8 cellular contexts compared by ENCODE assay signal in the genomic region with DNA sequence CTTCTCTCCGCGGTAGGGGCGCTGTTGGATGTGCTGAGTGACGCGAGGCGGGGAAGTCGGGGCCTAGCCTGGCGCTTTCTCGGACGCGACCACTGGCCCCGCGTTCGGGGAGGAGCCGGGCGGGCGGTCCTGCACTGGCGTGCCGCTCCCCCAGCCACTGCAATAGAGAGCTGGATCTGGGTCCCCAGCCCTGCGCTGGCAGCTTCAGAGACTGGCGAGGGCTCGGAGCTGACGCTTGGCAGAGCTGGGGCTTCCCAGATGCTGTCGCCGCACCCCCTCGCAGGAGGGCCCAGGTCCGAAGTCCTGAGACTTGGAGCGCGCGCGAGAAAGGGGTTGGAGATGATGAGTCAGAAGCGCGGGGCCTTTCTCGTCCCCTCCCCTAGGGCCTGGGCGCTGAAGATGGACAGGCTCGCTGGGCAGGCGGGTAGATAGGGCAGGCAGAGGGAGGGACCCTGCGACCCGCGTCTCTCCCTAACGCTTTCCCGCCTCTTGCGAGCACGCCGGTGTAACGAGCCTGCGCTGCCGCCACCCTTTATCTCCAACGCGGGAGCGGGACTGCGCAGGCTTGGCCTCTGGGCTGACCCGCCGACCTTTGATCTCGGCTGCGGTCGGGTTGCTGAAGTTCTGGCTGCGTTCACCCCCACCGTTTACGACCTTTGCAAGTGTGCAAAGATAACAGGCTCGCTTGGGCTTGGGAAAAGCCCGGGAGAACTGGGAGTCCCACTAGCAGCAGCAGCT. TPM values are rescaled to one million over a fixed set of nuclear protein-coding genes. Genes with fewer than 3 reads are reported as not detected.
DNase-seq lines count a peak whose midpoint lies in the region; ATAC-seq and TF ChIP-seq lines count a peak whose summit lies in the region.

No MANE protein-coding gene starts in this region.

- H3K9me3 Mint-ChIP-seq in endodermal cell, result no peaks in the 10 kb centered on the region

- H3K27ac ChIP-seq in endodermal cell (ENCODE audit: low read depth, low read length) (peak overlapping the region; percentile 100), mesodermal cell (ENCODE audit: low read depth, low read length, severe bottlenecking) (peak overlapping the region; percentile 100)

- peak overlapping the region; percentile 84 for H3K4me3 ChIP-seq in endodermal cell (ENCODE audit: low read length)
- H3K4me3 ChIP-seq in mesodermal cell (ENCODE audit: extremely low read depth, insufficient read depth, low read length, poor library complexity, severe bottlenecking), result peak overlapping the region; percentile 60

- peak; percentile 88 for ATAC-seq in GM21390 (IDR thresholded peaks at IDR 0.05; ENCODE audit: unreplicated experiment)

- H3K36me3 Mint-ChIP-seq in endodermal cell (ENCODE audit: low read depth), result no peaks in the 10 kb centered on the region

- WGBS in endodermal cell (ENCODE audit: insufficient coverage in 1 of 2, insufficient read length in 1 of 2), 2 experiments, result 0% methylated on average over 11 to 62 of the region's 62 CpGs
- WGBS in mesodermal cell (ENCODE audit: insufficient coverage in 2 of 2), 2 experiments, result 0 to 1% methylated on average over 51 to 56 of the region's 62 CpGs

- DNase-seq in D341Med (ENCODE audit: low spot score) (peak; percentile 92), HUDEP-2 (lab: John Stamatoyannopoulos, UW; ENCODE audit: unreplicated experiment in 76 of 76) (peak in 75 of 76 experiments; percentile 71 to 97 (median 91)), NOMO-1 treated with dmso at 0.1 percent for 144 hours (lab: John Stamatoyannopoulos, UW; ENCODE audit: unreplicated experiment) (peak; percentile 95), endodermal cell (peak; percentile 98)
- DNase-seq in activated CD8-positive, alpha-beta memory T cell treated with anti-CD3 and anti-CD28 coated beads, Interleukin-2, amount 50 U/mL, for 24 hours (ENCODE audit: extremely low read depth), result peak; percentile 86
- DNase-seq in stimulated activated CD8-positive, alpha-beta memory T cell treated with anti-CD3 and anti-CD28 coated beads, Interleukin-15, amount 100 ng/mL, for 24 hours (ENCODE audit: low read depth), result peak; percentile 73

- H3K9me3 ChIP-seq in endodermal cell (ENCODE audit: control insufficient read depth, low read length), result no peaks in the 10 kb centered on the region
- no peaks in the 10 kb centered on the region for H3K9me3 ChIP-seq in mesodermal cell (ENCODE audit: control insufficient read depth, low read length)

- no peaks in the 10 kb centered on the region for H3K36me3 ChIP-seq in endodermal cell (ENCODE audit: control insufficient read depth, insufficient read depth, low read length)
- no peaks in the 10 kb centered on the region for H3K36me3 ChIP-seq in mesodermal cell (ENCODE audit: control insufficient read depth, insufficient read depth, low read length)

- H3K9ac ChIP-seq in endodermal cell (ENCODE audit: extremely low read depth, low read length, poor library complexity, severe bottlenecking), result peak overlapping the region; percentile 96

- H3K27ac Mint-ChIP-seq in endodermal cell, result peak overlapping the region; percentile 97

- peak overlapping the region; percentile 82 for H3K4me3 Mint-ChIP-seq in endodermal cell

- peaks cover 30% of the 10 kb centered on the region for H3K27me3 Mint-ChIP-seq in endodermal cell (ENCODE audit: insufficient read depth)

- peak; percentile 81 for TF ChIP-seq CTCF in endodermal cell (conservative IDR thresholded peaks at IDR 0.05)

- H3K27me3 ChIP-seq in endodermal cell (ENCODE audit: control insufficient read depth, insufficient read depth, low read length, poor library complexity, severe bottlenecking), result peaks cover 10% of the 10 kb centered on the region

- H3K4me1 Mint-ChIP-seq in endodermal cell, result peaks cover 37% of the 10 kb centered on the region

- H3K4me1 ChIP-seq in endodermal cell (ENCODE audit: control insufficient read depth, insufficient read depth, low read length), result peaks cover 15% of the 10 kb centered on the region
- peaks cover 46% of the 10 kb centered on the region for H3K4me1 ChIP-seq in mesodermal cell (ENCODE audit: control insufficient read depth, insufficient read depth, low read length, poor library complexity, severe bottlenecking)

RNA-seq across cellular contexts. Expression of gene TMEM253, which starts 3.0 kb away (rescaled TPM):
- total RNA-seq in endodermal cell, result under 1 TPM; 0.40 to 0.49 TPM
- 2.1 TPM for polyA plus RNA-seq in endodermal cell (2013, experiment 1 of 2)
- 1.8 TPM for polyA plus RNA-seq in endodermal cell (2013, experiment 2 of 2)
- 0.81 TPM for polyA plus RNA-seq in mesodermal cell (2013, experiment 1 of 2)
- polyA plus RNA-seq in mesodermal cell (2013, experiment 2 of 2), result 0.61 TPM

RNA-seq across cellular contexts. Expression of gene ZNF219, which starts 5.4 kb away (rescaled TPM):
- 10 to 100 TPM; 43.4 to 59.6 TPM for total RNA-seq in endodermal cell
- polyA plus RNA-seq in endodermal cell (2013, experiment 1 of 2), result 123 TPM
- 104 TPM for polyA plus RNA-seq in endodermal cell (2013, experiment 2 of 2)
- polyA plus RNA-seq in mesodermal cell (2013, experiment 1 of 2), result 37.2 TPM
- polyA plus RNA-seq in mesodermal cell (2013, experiment 2 of 2), result 29.2 TPM

RNA-seq across cellular contexts. Expression of gene ARHGEF40, which starts 33.8 kb away (rescaled TPM):
- 10 to 100 TPM; 71.1 to 73.5 TPM for total RNA-seq in endodermal cell
- 65.4 TPM for polyA plus RNA-seq in endodermal cell (2013, experiment 1 of 2)
- 71.9 TPM for polyA plus RNA-seq in endodermal cell (2013, experiment 2 of 2)
- 60.7 TPM for polyA plus RNA-seq in mesodermal cell (2013, experiment 1 of 2)
- polyA plus RNA-seq in mesodermal cell (2013, experiment 2 of 2), result 49.3 TPM

RNA-seq across cellular contexts. Expression of gene RNASE8, which starts 46.3 kb away (rescaled TPM):
- total RNA-seq in endodermal cell, result not detected
- polyA plus RNA-seq in endodermal cell (2013, experiment 1 of 2), result not detected
- polyA plus RNA-seq in endodermal cell (2013, experiment 2 of 2), result not detected
- not detected for polyA plus RNA-seq in mesodermal cell (2013, experiment 1 of 2)
- not detected for polyA plus RNA-seq in mesodermal cell (2013, experiment 2 of 2)

RNA-seq across cellular contexts. Expression of gene OR5AU1, which starts 52.0 kb away (rescaled TPM):
- not detected for total RNA-seq in endodermal cell
- polyA plus RNA-seq in endodermal cell (2013, experiment 1 of 2), result not detected
- polyA plus RNA-seq in endodermal cell (2013, experiment 2 of 2), result not detected
- not detected for polyA plus RNA-seq in mesodermal cell (2013, experiment 1 of 2)
- not detected for polyA plus RNA-seq in mesodermal cell (2013, experiment 2 of 2)

Comparison
In these comparisons a context has a peak if more than half of its experiments do, and no peak if none do; other contexts are left out.
1. Peak in every context shown above with its lines: DNase-seq, ATAC-seq, H3K4me3 ChIP-seq and H3K27ac ChIP-seq.